ENCODE assay signal across 18 cellular contexts in the genomic region with DNA sequence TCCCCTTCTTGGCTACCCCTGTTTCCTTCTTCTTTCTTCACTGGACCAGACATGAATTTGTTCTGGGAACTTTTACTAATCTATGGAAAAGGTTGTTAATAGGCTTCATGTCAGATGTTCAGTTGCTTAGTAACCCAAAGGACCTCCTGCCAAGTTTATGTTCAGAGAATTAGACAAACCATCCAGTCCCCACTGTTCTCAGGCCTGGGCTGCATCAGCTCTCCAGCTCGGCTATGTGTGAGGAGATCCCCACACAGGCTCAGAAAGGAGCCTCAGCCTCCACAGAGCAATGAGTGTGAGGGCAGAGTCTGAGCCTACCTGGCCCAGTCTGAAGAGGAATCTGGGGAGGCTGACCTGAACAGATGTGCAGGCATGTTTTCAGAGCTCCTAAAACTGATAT.
DNase-seq lines count a peak whose midpoint lies in the region; ATAC-seq and TF ChIP-seq lines count a peak whose summit lies in the region.
"Had no signal": no experiment of that assay in that cellular context is flagged by ENCODE, and none has a peak within 500 bp of the region (broad histone marks: within the 10 kb centered on the region; RNA-seq: fewer than 3 reads in every experiment).

No MANE protein-coding gene starts in this region.

- H2BK15ac ChIP-seq in IMR-90 (ENCODE audit: low read depth, low read length), result no peak overlapping the region

- POLR2A ChIA-PET in IMR-90 (lab: Charles Lee; ENCODE audit: unreplicated experiment), result no interaction called here

- no peak overlapping the region for H3K18ac ChIP-seq in IMR-90 (ENCODE audit: low read depth, low read length)

- no peak overlapping the region for H4K8ac ChIP-seq in IMR-90 (ENCODE audit: low read depth in 2 of 2, low read length in 2 of 2)

- H3K9me1 ChIP-seq in IMR-90 (ENCODE audit: insufficient read depth, low read length), result no peaks in the 10 kb centered on the region

- H3K56ac ChIP-seq in IMR-90 (ENCODE audit: extremely low read depth, insufficient read depth, low read length), result no peak overlapping the region

- TF ChIP-seq EP300 in sigmoid colon (IDR thresholded peaks at IDR 0.05), result no peak

- H2AFZ ChIP-seq in IMR-90 (replicated peaks; ENCODE audit: low read length, poor library complexity), result no peak overlapping the region

- H2BK120ac ChIP-seq in IMR-90 (ENCODE audit: low read depth, low read length), result no peak overlapping the region

- no peak for TF ChIP-seq CTCF in IMR-90 (conservative IDR thresholded peaks at IDR 0.05; ENCODE audit: low read depth, low read length)
- TF ChIP-seq CTCF in left ventricle myocardium inferior (IDR thresholded peaks at IDR 0.05; ENCODE audit: borderline replicate concordance), result no peak
- TF ChIP-seq CTCF in sigmoid colon (IDR thresholded peaks at IDR 0.05), result no peak
- TF ChIP-seq CTCF in vagina (IDR thresholded peaks at IDR 0.05), result no peak

- H3K4me1 ChIP-seq in IMR-90 (ENCODE audit: control insufficient read depth, insufficient read depth, low read length) (no peaks in the 10 kb centered on the region), left ventricle myocardium inferior (peaks cover 34% of the 10 kb centered on the region), sigmoid colon (peaks cover 0 to 48% (median 29%) of the 10 kb centered on the region in 4 donors), vagina (no peaks in the 10 kb centered on the region)
- H3K4me1 ChIP-seq: breast epithelium, lower lobe of right lung, uterus had no signal

- H3K4ac ChIP-seq in IMR-90 (ENCODE audit: low read depth, low read length), result no peak overlapping the region

- TF ChIP-seq RAD21 in IMR-90 (IDR thresholded peaks at IDR 0.05; ENCODE audit: low read length), result no peak

- in situ Hi-C loops in IMR-90 (cut with MboI; ENCODE audit: low sequenced_read_pairs), result no loop called here

- H2BK20ac ChIP-seq in IMR-90 (ENCODE audit: low read depth, low read length), result no peak overlapping the region

- DNase-seq in IMR-90, result peak; percentile 13
- DNase-seq in astrocyte of the hippocampus (ENCODE audit: low read depth, low spot score), result peak; percentile 53
- DNase-seq in left ventricle myocardium inferior, result no peak
- DNase-seq in sigmoid colon, result no peak
- no peak for DNase-seq in vagina (ENCODE audit: extremely low spot score in 2 of 2)
- DNase-seq in activated CD4-positive, alpha-beta T cell treated with anti-CD3 and anti-CD28 coated beads for 1 hour, result no peak
- DNase-seq in retina, result no peak
- DNase-seq: activated CD4-positive, alpha-beta memory T cell treated with anti-CD3 and anti-CD28 coated beads, Interleukin-2, amount 10 ng/mL, durations not matched to agents 7 days and 5 days; activated CD4-positive, CD25-positive, alpha-beta regulatory T cell; activated effector memory CD4-positive, alpha-beta T cell treated with anti-CD3 and anti-CD28 coated beads, Interleukin-2, amount 50 U/mL, for 16 hours; activated T-cell treated with anti-CD3 and anti-CD28 coated beads for 4 hours; lower lobe of right lung; NCI-H1417 treated with DMSO at 0.1 percent for 48 hours; NCI-H69; right cardiac atrium; T1000; uterus had no signal

- H2AK9ac ChIP-seq in IMR-90 (replicated peaks; ENCODE audit: low read depth, low read length, poor library complexity), result no peak overlapping the region

- H3K23ac ChIP-seq in IMR-90 (ENCODE audit: low read depth, low read length), result no peak overlapping the region

- H3K4me2 ChIP-seq in IMR-90 (ENCODE audit: low read depth, low read length), result no peak overlapping the region

- dilution Hi-C loops in IMR-90 (cut with HindIII; ENCODE audit: low sequenced_read_pairs, unreplicated experiment), result no loop called here

- no peak overlapping the region for H2BK5ac ChIP-seq in IMR-90 (ENCODE audit: low read depth, low read length, poor library complexity, severe bottlenecking)

- H3K14ac ChIP-seq in IMR-90 (replicated peaks; ENCODE audit: low read depth, low read length), result no peak overlapping the region

- no peak overlapping the region for H4K5ac ChIP-seq in IMR-90 (ENCODE audit: low read depth, low read length)

- intact Hi-C loops in IMR-90 (cut with micrococcal nuclease) (no loop called here), left ventricle myocardium inferior (cut with micrococcal nuclease) (no loop called here), sigmoid colon (cut with DNase I) (loop anchor here (5.0 kb wide), 1 partner anchor 150 kb away; no protein-coding TSS in a partner anchor), vagina (cut with DNase I) (no loop called here)

- no peaks in the 10 kb centered on the region for H3K79me1 ChIP-seq in IMR-90 (ENCODE audit: low read depth in 1 of 2, low read length in 2 of 2)

- H3K36me3 ChIP-seq in IMR-90 (ENCODE audit: control insufficient read depth, insufficient read depth, low read length) (no peaks in the 10 kb centered on the region), left ventricle myocardium inferior (no peaks in the 10 kb centered on the region), sigmoid colon (no peaks in the 10 kb centered on the region), vagina (no peaks in the 10 kb centered on the region)
- H3K36me3 ChIP-seq: breast epithelium, lower lobe of right lung, uterus had no signal

- H3K4me3 ChIP-seq in IMR-90 (ENCODE audit: insufficient read depth, low read depth, low read length), result no peak overlapping the region
- H3K4me3 ChIP-seq in left ventricle myocardium inferior, result no peak overlapping the region
- H3K4me3 ChIP-seq in sigmoid colon, result no peak overlapping the region
- H3K4me3 ChIP-seq in vagina, result no peak overlapping the region
- H3K4me3 ChIP-seq: breast epithelium, lower lobe of right lung, uterus had no signal

- TF ChIP-seq POLR2A in IMR-90 (IDR thresholded peaks at IDR 0.05; ENCODE audit: low read depth, low read length), result no peak
- TF ChIP-seq POLR2A in sigmoid colon (IDR thresholded peaks at IDR 0.05), result no peak
- no peak for TF ChIP-seq POLR2A in vagina (IDR thresholded peaks at IDR 0.05)

- no peaks in the 10 kb centered on the region for H4K20me1 ChIP-seq in IMR-90 (ENCODE audit: insufficient read depth, low read length)

- H4K91ac ChIP-seq in IMR-90 (ENCODE audit: insufficient read depth, low read depth, low read length), result no peak overlapping the region

- H3K27me3 ChIP-seq in IMR-90 (ENCODE audit: control insufficient read depth, insufficient read depth, low read length), result peaks cover 1% of the 10 kb centered on the region; the same call in 1 of the 2 replicates
- H3K27me3 ChIP-seq in left ventricle myocardium inferior (ENCODE audit: low read depth), result no peaks in the 10 kb centered on the region
- no peaks in the 10 kb centered on the region for H3K27me3 ChIP-seq in sigmoid colon
- H3K27me3 ChIP-seq in vagina, result no peaks in the 10 kb centered on the region
- H3K27me3 ChIP-seq: breast epithelium, uterus had no signal

- no peak overlapping the region for H3K9ac ChIP-seq in IMR-90 (ENCODE audit: low read depth, low read length)

- no peak overlapping the region for H3K27ac ChIP-seq in IMR-90 (ENCODE audit: insufficient read depth, low read length)
- H3K27ac ChIP-seq in left ventricle myocardium inferior (replicated peaks), result peak overlapping the region; percentile 73
- peak overlapping the region; percentile 17 to 83 (median 76) for H3K27ac ChIP-seq in sigmoid colon
- no peak overlapping the region for H3K27ac ChIP-seq in vagina
- H3K27ac ChIP-seq: breast epithelium, lower lobe of right lung had no signal

- BruUV-seq in IMR-90 (replicated peaks; lab: Mats Ljungman, UMichigan), result no TSS peak

- WGBS in IMR-90 (ENCODE audit: extremely low coverage in 2 of 2, insufficient read length in 1 of 2), 2 experiments, result no CpG with 5 or more reads among the region's 1 CpG
- 80 to 85% methylated on average over 1 of the region's 1 CpG for WGBS in sigmoid colon, 2 donors

- CTCF ChIA-PET in IMR-90 (lab: Yijun Ruan, JAX), result no interaction called here

- ATAC-seq in IMR-90 (ENCODE audit: low read depth), result peak; percentile 66
- ATAC-seq: lower lobe of right lung had no signal

- H3K9me3 ChIP-seq in IMR-90 (ENCODE audit: control insufficient read depth, insufficient read depth, low read length) (no peaks in the 10 kb centered on the region), left ventricle myocardium inferior (replicated peaks) (no peaks in the 10 kb centered on the region), sigmoid colon (no peaks in the 10 kb centered on the region), vagina (no peaks in the 10 kb centered on the region)
- H3K9me3 ChIP-seq: breast epithelium, lower lobe of right lung, uterus had no signal

- H2AK5ac ChIP-seq in IMR-90 (ENCODE audit: low read depth, low read length), result no peak overlapping the region

TF ChIP-seq in IMR-90, 13 proteins besides CTCF, POLR2A, EP300 and RAD21:
- TF ChIP-seq MAZ (IDR thresholded peaks at IDR 0.05; ENCODE audit: borderline replicate concordance, low read depth, low read length), result no peak
- TF ChIP-seq RFX5 (IDR thresholded peaks at IDR 0.05; ENCODE audit: low read depth, low read length), result no peak
- no peak for TF ChIP-seq NFE2L2 (IDR thresholded peaks at IDR 0.05; ENCODE audit: low read depth, low read length)
- TF ChIP-seq, protein P1, sequence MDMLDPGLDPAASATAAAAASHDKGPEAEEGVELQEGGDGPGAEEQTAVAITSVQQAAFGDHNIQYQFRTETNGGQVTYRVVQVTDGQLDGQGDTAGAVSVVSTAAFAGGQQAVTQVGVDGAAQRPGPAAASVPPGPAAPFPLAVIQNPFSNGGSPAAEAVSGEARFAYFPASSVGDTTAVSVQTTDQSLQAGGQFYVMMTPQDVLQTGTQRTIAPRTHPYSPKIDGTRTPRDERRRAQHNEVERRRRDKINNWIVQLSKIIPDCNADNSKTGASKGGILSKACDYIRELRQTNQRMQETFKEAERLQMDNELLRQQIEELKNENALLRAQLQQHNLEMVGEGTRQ (IDR thresholded peaks at IDR 0.05; ENCODE audit: low read depth, low read length), result no peak
- no peak for TF ChIP-seq BHLHE40 (IDR thresholded peaks at IDR 0.05; ENCODE audit: low read depth, low read length)
- no peak for TF ChIP-seq CHD1 (IDR thresholded peaks at IDR 0.05; ENCODE audit: low read depth, low read length)
- TF ChIP-seq SMC3 (IDR thresholded peaks at IDR 0.05; ENCODE audit: low read depth, low read length), result no peak
- TF ChIP-seq FOS (IDR thresholded peaks at IDR 0.05; ENCODE audit: low read depth, low read length), result no peak

Comparison
In these comparisons a context has a peak if more than half of its experiments do, and no peak if none do; other contexts are left out.
1. DNase-seq: peak in IMR-90 (single experiment) and astrocyte of the hippocampus (single experiment); none in left ventricle myocardium inferior (single experiment), sigmoid colon (single experiment), vagina (0 of 2), activated CD4-positive, alpha-beta T cell treated with anti-CD3 and anti-CD28 coated beads for 1 hour (single experiment) and retina (single experiment).
2. H3K27ac ChIP-seq: peak in left ventricle myocardium inferior (single experiment) and sigmoid colon (4 of 4); none in IMR-90 (single experiment) and vagina (single experiment).